Comparison of ENCODE assay signal across 13 cellular contexts in the genomic region with DNA sequence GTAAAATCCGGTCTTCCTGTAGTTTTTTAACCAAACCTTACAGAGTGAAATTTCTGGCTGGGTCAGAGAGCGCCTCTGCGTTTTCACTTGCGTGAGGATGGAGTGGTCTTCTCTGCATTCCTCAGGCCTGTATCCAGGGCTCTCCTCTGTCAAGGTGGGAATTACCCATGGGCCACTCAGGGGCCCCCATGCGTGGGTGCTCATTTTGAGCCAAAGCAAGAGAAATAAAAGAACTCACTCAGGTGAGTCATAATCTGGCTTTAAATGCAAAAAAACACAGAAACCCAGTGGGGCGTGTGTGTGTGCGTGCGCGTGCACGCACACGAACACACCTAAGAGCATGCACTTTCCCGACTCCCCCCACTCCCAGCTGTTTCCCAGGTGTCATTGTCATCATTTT.
DNase-seq lines count a peak whose midpoint lies in the region; ATAC-seq and TF ChIP-seq lines count a peak whose summit lies in the region.
"Had no signal": no experiment of that assay in that cellular context is flagged by ENCODE, and none has a peak within 500 bp of the region (broad histone marks: within the 10 kb centered on the region; RNA-seq: fewer than 3 reads in every experiment).

No MANE protein-coding gene starts in this region.

- peak overlapping the region; percentile 11; the same call in 1 of the 2 replicates for H3K9ac ChIP-seq in iPS-20b (ENCODE audit: low read depth, low read length)

- H3K4me1 ChIP-seq in iPS-20b (ENCODE audit: insufficient read depth, low read length), result peaks cover 16% of the 10 kb centered on the region; the same call in 1 of the 2 replicates

- no peak overlapping the region for H3K27ac ChIP-seq in iPS-20b (ENCODE audit: low read length)

- no peak for TF ChIP-seq CTCF in choroid plexus epithelial cell (conservative IDR thresholded peaks at IDR 0.05; ENCODE audit: low read depth, low read length)

- H3K4me3 ChIP-seq in H7 (ENCODE audit: insufficient read depth, low read depth, low read length) (peak overlapping the region; percentile 20; the same call in 1 of the 2 replicates), choroid plexus epithelial cell (ENCODE audit: low read depth, low read length) (peak overlapping the region; percentile 47), iPS-20b (ENCODE audit: low read length) (peak overlapping the region; percentile 57; the same call in 1 of the 2 replicates)

- no peak for DNase-seq in H7
- DNase-seq in choroid plexus epithelial cell (ENCODE audit: low read depth), result no peak
- peak; percentile 24 for DNase-seq in renal cortical epithelial cell (ENCODE audit: low read depth)
- no peak for DNase-seq in DMS 273 (lab: John Stamatoyannopoulos, UW; ENCODE audit: unreplicated experiment)
- no peak for DNase-seq in NCI-H526 (lab: John Stamatoyannopoulos, UW)
- DNase-seq: activated naive CD8-positive, alpha-beta T cell treated with anti-CD3 and anti-CD28 coated beads, Interleukin-2, amount 50 U/mL, for 24 hours; NCI-H2081 treated with DMSO at 0.1 percent for 48 hours; NCI-H510A treated with DMSO at 0.1 percent for 48 hours had no signal

- H3K9me3 ChIP-seq in iPS-20b (ENCODE audit: insufficient read depth, low read depth, low read length), result no peaks in the 10 kb centered on the region

- no peak for ATAC-seq in HG02973 (IDR thresholded peaks at IDR 0.05; ENCODE audit: unreplicated experiment)
- ATAC-seq in GM19328 (IDR thresholded peaks at IDR 0.05; ENCODE audit: unreplicated experiment), result no peak
- ATAC-seq: activated CD4-positive, CD25-positive, alpha-beta regulatory T cell treated with anti-CD3 and anti-CD28 coated beads, Interleukin-2, amount 50 U/mL, for 24 hours; activated naive CD8-positive, alpha-beta T cell treated with anti-CD3 and anti-CD28 coated beads, Interleukin-2, amount 50 U/mL, for 24 hours; activated T-helper 17 cell treated with anti-CD3 and anti-CD28 coated beads, Interleukin-2, amount 50 U/mL, for 72 hours had no signal

- H3K27me3 ChIP-seq in H7 (ENCODE audit: control insufficient read depth, insufficient read depth, low read length) (no peaks in the 10 kb centered on the region; the same call in 1 of the 2 replicates), iPS-20b (ENCODE audit: insufficient read depth, low read length) (peaks cover 30% of the 10 kb centered on the region)

- H3K36me3 ChIP-seq in H7 (replicated peaks; ENCODE audit: control insufficient read depth, insufficient read depth, low read length) (no peaks in the 10 kb centered on the region), iPS-20b (ENCODE audit: insufficient read depth, low read depth, low read length) (no peaks in the 10 kb centered on the region)
